Comparison of ENCODE assay signal across 12 cellular contexts in genomic region chr14:53149656-53150319, GRCh38. TPM values are rescaled to one million over a fixed set of nuclear protein-coding genes. Genes with fewer than 3 reads are reported as not detected.
A peak's percentile ranks its signal among the peaks of the same experiment; 100 is the strongest.
DNase-seq lines count a peak whose midpoint lies in the region; ATAC-seq and TF ChIP-seq lines count a peak whose summit lies in the region.
"Had no signal": no experiment of that assay in that cellular context is flagged by ENCODE, and none has a peak within 500 bp of the region (broad histone marks: within the 10 kb centered on the region; RNA-seq: fewer than 3 reads in every experiment).

No MANE protein-coding gene starts in this region.

- CTCF ChIA-PET in MCF 10A (lab: Yijun Ruan, JAX): interaction anchor here (0.6 to 1.6 kb wide), 7 partner anchors 10 to 1198 kb away, joined by 3 to 8 read pairs (median 3); no protein-coding TSS in a partner anchor

- ATAC-seq in right cardiac atrium (no peak), GM19467 (IDR thresholded peaks at IDR 0.05; ENCODE audit: unreplicated experiment) (no peak)

- H3K36me3 Mint-ChIP-seq in MCF 10A (ENCODE audit: insufficient read depth, unreplicated experiment): no peaks in the 10 kb centered on the region
- H3K36me3 Mint-ChIP-seq in type B pancreatic cell: no peaks in the 10 kb centered on the region

- H3K4me3 ChIP-seq in breast epithelium (no peak overlapping the region), dorsolateral prefrontal cortex (peak overlapping the region in 53 of 59 donors; percentile 4 to 98 (median 91)), right cardiac atrium (ENCODE audit: low read length) (no peak overlapping the region), ovary (no peak overlapping the region)

- TF ChIP-seq POLR2A in breast epithelium (IDR thresholded peaks at IDR 0.05) (no peak), ovary (IDR thresholded peaks at IDR 0.05) (no peak)

- no peaks in the 10 kb centered on the region for H3K9me3 ChIP-seq in breast epithelium
- H3K9me3 ChIP-seq in right cardiac atrium (ENCODE audit: control insufficient read depth, low read length): no peaks in the 10 kb centered on the region
- no peaks in the 10 kb centered on the region for H3K9me3 ChIP-seq in ovary
- H3K9me3 ChIP-seq: spleen had no signal

- H3K4me3 Mint-ChIP-seq in MCF 10A (ENCODE audit: unreplicated experiment): no peak overlapping the region
- peak overlapping the region; percentile 16 for H3K4me3 Mint-ChIP-seq in type B pancreatic cell

- H3K9me3 Mint-ChIP-seq in MCF 10A (ENCODE audit: unreplicated experiment) (no peaks in the 10 kb centered on the region), type B pancreatic cell (peaks cover 4% of the 10 kb centered on the region)

- 85% methylated on average over 4 of the region's 4 CpGs for WGBS in right cardiac atrium
- 89 to 93% (median 89%) methylated on average over 4 of the region's 4 CpGs for WGBS in ovary, 3 donors

- TF ChIP-seq CTCF in MCF 10A (IDR thresholded peaks at IDR 0.05; ENCODE audit: unreplicated experiment): no peak
- TF ChIP-seq CTCF in breast epithelium (IDR thresholded peaks at IDR 0.05): no peak
- TF ChIP-seq CTCF in dorsolateral prefrontal cortex (IDR thresholded peaks at IDR 0.05 in 54 of 56, conservative IDR thresholded peaks at IDR 0.05 in 2 of 56; ENCODE audit: low read depth in 1 of 56, partially characterized antibody in 56 of 56): no peak
- TF ChIP-seq CTCF in type B pancreatic cell (conservative IDR thresholded peaks at IDR 0.05): no peak
- no peak for TF ChIP-seq CTCF in ovary (IDR thresholded peaks at IDR 0.05)

- H3K4me1 ChIP-seq in breast epithelium (peaks cover 0 to 7% of the 10 kb centered on the region in 2 donors), right cardiac atrium (ENCODE audit: control insufficient read depth, insufficient read depth, low read length) (no peaks in the 10 kb centered on the region), ovary (ENCODE audit: insufficient read depth) (peaks cover 5% of the 10 kb centered on the region)

- POLR2A ChIA-PET in MCF 10A (lab: Yijun Ruan, JAX): interaction anchor here (1.1 kb wide), 2 partner anchors 18 to 32 kb away, joined by 3 read pairs; no protein-coding TSS in a partner anchor

- no peaks in the 10 kb centered on the region for H3K27me3 ChIP-seq in breast epithelium
- no peaks in the 10 kb centered on the region for H3K27me3 ChIP-seq in dorsolateral prefrontal cortex
- no peaks in the 10 kb centered on the region for H3K27me3 ChIP-seq in right cardiac atrium (ENCODE audit: control insufficient read depth, insufficient read depth)
- no peaks in the 10 kb centered on the region for H3K27me3 ChIP-seq in ovary
- H3K27me3 ChIP-seq: spleen had no signal

- no peak for TF ChIP-seq EP300 in ovary (IDR thresholded peaks at IDR 0.05)

- H3K27ac Mint-ChIP-seq in MCF 10A (ENCODE audit: low read depth, unreplicated experiment) (peak overlapping the region; percentile 9), type B pancreatic cell (no peak overlapping the region)

- DNase-seq in MCF 10A (ENCODE audit: unreplicated experiment): no peak
- no peak for DNase-seq in breast epithelium (ENCODE audit: low spot score in 2 of 2)
- peak; percentile 51 for DNase-seq in OCI-M1 (lab: John Stamatoyannopoulos, UW)
- DNase-seq in dorsolateral prefrontal cortex: no peak
- DNase-seq in type B pancreatic cell (ENCODE audit: extremely low spot score, unreplicated experiment): no peak
- no peak for DNase-seq in right cardiac atrium
- DNase-seq in ovary: no peak
- DNase-seq: anterior cingulate cortex, NCI-H2029, spleen, WERI-Rb-1 had no signal

- intact Hi-C loops in MCF 10A (cut with micrococcal nuclease) (loop anchor here (10.0 kb wide), 1 partner anchor 125 kb away; no protein-coding TSS in a partner anchor), breast epithelium (cut with DNase I; ENCODE audit: low total_unique reads) (no loop called here), dorsolateral prefrontal cortex (cut with DNase I) (loop anchor here (5.0 kb wide), 6 partner anchors 37 to 597 kb away; partner anchors contain the start of genes FERMT2 (in 1 of the 2), GPR137C (in 1 of the 2) and TXNDC16 (in 1 of the 2)), right cardiac atrium (cut with DNase I) (no loop called here), ovary (cut with DNase I) (loop anchor here in 1 of 4 donors (1.0 kb wide), 1 partner anchor 47 kb away; no protein-coding TSS in a partner anchor)

- no peaks in the 10 kb centered on the region for H3K36me3 ChIP-seq in breast epithelium
- no peaks in the 10 kb centered on the region for H3K36me3 ChIP-seq in ovary
- H3K36me3 ChIP-seq: spleen, WERI-Rb-1 had no signal

- H3K27me3 Mint-ChIP-seq in MCF 10A (ENCODE audit: insufficient read depth, unreplicated experiment) (no peaks in the 10 kb centered on the region), type B pancreatic cell (no peaks in the 10 kb centered on the region)

- H3K27ac ChIP-seq in breast epithelium (no peak overlapping the region), dorsolateral prefrontal cortex (no peak overlapping the region), right cardiac atrium (ENCODE audit: low read length) (no peak overlapping the region), ovary (no peak overlapping the region)
- H3K27ac ChIP-seq: spleen, WERI-Rb-1 had no signal

- BruUV-seq in MCF 10A (replicated peaks; lab: Mats Ljungman, UMichigan): no TSS peak

- H3K4me1 Mint-ChIP-seq in MCF 10A (ENCODE audit: insufficient read depth, unreplicated experiment) (peaks cover 22% of the 10 kb centered on the region), type B pancreatic cell (ENCODE audit: unreplicated experiment) (peaks cover 17% of the 10 kb centered on the region)

RNA-seq across cellular contexts. Expression of gene DDHD1, which starts 3.3 kb away (rescaled TPM):
- total RNA-seq in MCF 10A (2022) (16.3 and 18.3 TPM in 2 replicates), breast epithelium (10 to 100 TPM; 25.2 to 32.9 (median 26.7) TPM), dorsolateral prefrontal cortex (10 to 100 TPM; 26.9 to 70.6 (median 49.7) TPM), type B pancreatic cell (ENCODE audit: low replicate concordance) (6.2 and 19.1 TPM in 2 replicates), right cardiac atrium (10 to 100 TPM in 1 of 4 donors, 1 to 10 TPM in 3; 9.5 to 10.8 (median 9.6) TPM), ovary (10 to 100 TPM; 13.9 to 21.9 (median 19.1) TPM)
- polyA plus RNA-seq in right cardiac atrium (3.8 TPM), ovary (1 to 10 TPM; 4.6 to 7.9 TPM)

Comparison
In these comparisons a context has a peak if more than half of its experiments do, and no peak if none do; other contexts are left out.
1. intact Hi-C loops: an anchor here in MCF 10A (10.0 kb wide) and dorsolateral prefrontal cortex (5.0 kb wide); none called in breast epithelium and right cardiac atrium.
2. H3K4me3 ChIP-seq: peak in dorsolateral prefrontal cortex (53 of 59); none in breast epithelium (0 of 3), right cardiac atrium (single experiment) and ovary (single experiment).